9 cellular contexts compared by ENCODE assay signal in genomic region chr17:49224198-49224996, GRCh38. TPM values are rescaled to one million over a fixed set of nuclear protein-coding genes. Genes with fewer than 3 reads are reported as not detected.
A peak's percentile ranks its signal among the peaks of the same experiment; 100 is the strongest.
DNase-seq lines count a peak whose midpoint lies in the region; ATAC-seq and TF ChIP-seq lines count a peak whose summit lies in the region.
"Had no signal": no experiment of that assay in that cellular context is flagged by ENCODE, and none has a peak within 500 bp of the region (broad histone marks: within the 10 kb centered on the region; RNA-seq: fewer than 3 reads in every experiment).

No MANE protein-coding gene starts in this region.

- TF ChIP-seq POLR2A in adrenal gland (IDR thresholded peaks at IDR 0.05): no peak

- H3K4me3 Mint-ChIP-seq in activated T-helper 1 cell treated with anti-CD3 and anti-CD28 coated beads, Interleukin-12 subunit alpha, Interleukin-12 subunit beta, Interleukin-2, Interleukin-4 antibody, amounts not matched to agents 30 ng/mL and 10 ng/mL and 1 ng/mL, durations not matched to agents 14 hours and 24 hours and 36 hours: peak overlapping the region; percentile 39
- H3K4me3 Mint-ChIP-seq in stimulated activated naive B cell treated with anti-CD40 and anti-IgM and Interleukin-4, amounts not matched to agents 10 μg/mL and 1 μg/mL and 100 μg/mL, for 72 hours: peak overlapping the region; percentile 62 to 77

- peak; percentile 63 for DNase-seq in Right ventricle myocardium superior
- DNase-seq in right atrium auricular region (ENCODE audit: low spot score): no peak
- peak; percentile 48 for DNase-seq in activated T-helper 1 cell treated with anti-CD3 and anti-CD28 coated beads, Interleukin-12 subunit alpha, Interleukin-12 subunit beta, Interleukin-2, Interleukin-4 antibody, amounts not matched to agents 30 ng/mL and 10 ng/mL and 1 ng/mL, durations not matched to agents 14 hours and 24 hours and 36 hours (ENCODE audit: low spot score)
- DNase-seq in stimulated activated naive B cell treated with anti-CD40 and anti-IgM and Interleukin-4, amounts not matched to agents 10 μg/mL and 1 μg/mL and 100 μg/mL, for 72 hours: no peak
- no peak for DNase-seq in adrenal gland
- no peak for DNase-seq in AG08395 (ENCODE audit: low spot score)

- TF ChIP-seq CTCF in right atrium auricular region (IDR thresholded peaks at IDR 0.05): no peak
- no peak for TF ChIP-seq CTCF in adrenal gland (IDR thresholded peaks at IDR 0.05)

- no peaks in the 10 kb centered on the region for H3K9me3 Mint-ChIP-seq in activated T-helper 1 cell treated with anti-CD3 and anti-CD28 coated beads, Interleukin-12 subunit alpha, Interleukin-12 subunit beta, Interleukin-2, Interleukin-4 antibody, amounts not matched to agents 30 ng/mL and 10 ng/mL and 1 ng/mL, durations not matched to agents 14 hours and 24 hours and 36 hours
- H3K9me3 Mint-ChIP-seq in stimulated activated naive B cell treated with anti-CD40 and anti-IgM and Interleukin-4, amounts not matched to agents 10 μg/mL and 1 μg/mL and 100 μg/mL, for 72 hours: no peaks in the 10 kb centered on the region

- no peak overlapping the region for H3K27ac Mint-ChIP-seq in activated T-helper 1 cell treated with anti-CD3 and anti-CD28 coated beads, Interleukin-12 subunit alpha, Interleukin-12 subunit beta, Interleukin-2, Interleukin-4 antibody, amounts not matched to agents 30 ng/mL and 10 ng/mL and 1 ng/mL, durations not matched to agents 14 hours and 24 hours and 36 hours
- H3K27ac Mint-ChIP-seq in stimulated activated naive B cell treated with anti-CD40 and anti-IgM and Interleukin-4, amounts not matched to agents 10 μg/mL and 1 μg/mL and 100 μg/mL, for 72 hours: peak overlapping the region; percentile 65

- intact Hi-C loops in Right ventricle myocardium superior (cut with DNase I): no loop called here
- intact Hi-C loops in activated T-helper 1 cell treated with anti-CD3 and anti-CD28 coated beads, Interleukin-12 subunit alpha, Interleukin-12 subunit beta, Interleukin-2, Interleukin-4 antibody, amounts not matched to agents 30 ng/mL and 10 ng/mL and 1 ng/mL, durations not matched to agents 14 hours and 24 hours and 36 hours (cut with micrococcal nuclease): no loop called here
- intact Hi-C loops in adrenal gland (cut with DNase I): loop anchor here in 1 of 2 donors (5.0 kb wide), 1 partner anchor 42 kb away; no protein-coding TSS in a partner anchor

- peak; percentile 33 for ATAC-seq in Right ventricle myocardium superior (ENCODE audit: poor library complexity)
- peak; percentile 26 to 34 for ATAC-seq in stimulated activated naive B cell treated with anti-CD40 and anti-IgM and Interleukin-4, amounts not matched to agents 10 μg/mL and 1 μg/mL and 100 μg/mL, for 72 hours (replicated peaks)
- ATAC-seq in HG02678 (IDR thresholded peaks at IDR 0.05; ENCODE audit: unreplicated experiment): no peak

- no peaks in the 10 kb centered on the region for H3K9me3 ChIP-seq in right atrium auricular region
- no peaks in the 10 kb centered on the region for H3K9me3 ChIP-seq in iPS-18a (ENCODE audit: control insufficient read depth, low read depth, low read length)
- no peaks in the 10 kb centered on the region for H3K9me3 ChIP-seq in adrenal gland (replicated peaks in 1 of 3)

- H3K9ac ChIP-seq in iPS-18a (ENCODE audit: low read length): no peak overlapping the region

- peaks cover 27% of the 10 kb centered on the region for H3K36me3 Mint-ChIP-seq in activated T-helper 1 cell treated with anti-CD3 and anti-CD28 coated beads, Interleukin-12 subunit alpha, Interleukin-12 subunit beta, Interleukin-2, Interleukin-4 antibody, amounts not matched to agents 30 ng/mL and 10 ng/mL and 1 ng/mL, durations not matched to agents 14 hours and 24 hours and 36 hours (ENCODE audit: low read depth)
- H3K36me3 Mint-ChIP-seq in stimulated activated naive B cell treated with anti-CD40 and anti-IgM and Interleukin-4, amounts not matched to agents 10 μg/mL and 1 μg/mL and 100 μg/mL, for 72 hours: peaks cover 17 to 25% of the 10 kb centered on the region in 2 donors

- peaks cover 23% of the 10 kb centered on the region for H3K27me3 Mint-ChIP-seq in activated T-helper 1 cell treated with anti-CD3 and anti-CD28 coated beads, Interleukin-12 subunit alpha, Interleukin-12 subunit beta, Interleukin-2, Interleukin-4 antibody, amounts not matched to agents 30 ng/mL and 10 ng/mL and 1 ng/mL, durations not matched to agents 14 hours and 24 hours and 36 hours (ENCODE audit: insufficient read depth)
- H3K27me3 Mint-ChIP-seq in stimulated activated naive B cell treated with anti-CD40 and anti-IgM and Interleukin-4, amounts not matched to agents 10 μg/mL and 1 μg/mL and 100 μg/mL, for 72 hours: peaks cover 28 to 42% of the 10 kb centered on the region in 2 donors

- H3K27me3 ChIP-seq in right atrium auricular region (peaks cover 0 to 8% of the 10 kb centered on the region in 2 donors), iPS-18a (ENCODE audit: control insufficient read depth, insufficient read depth, low read length) (peaks cover 80% of the 10 kb centered on the region), adrenal gland (peaks cover 26% of the 10 kb centered on the region)

- H3K4me3 ChIP-seq in right atrium auricular region (peak overlapping the region in 1 of 2 donors; percentile 34), iPS-18a (ENCODE audit: low read length) (peak overlapping the region; percentile 59), adrenal gland (no peak overlapping the region)

- H3K4me1 Mint-ChIP-seq in activated T-helper 1 cell treated with anti-CD3 and anti-CD28 coated beads, Interleukin-12 subunit alpha, Interleukin-12 subunit beta, Interleukin-2, Interleukin-4 antibody, amounts not matched to agents 30 ng/mL and 10 ng/mL and 1 ng/mL, durations not matched to agents 14 hours and 24 hours and 36 hours (ENCODE audit: low read depth): peaks cover 40% of the 10 kb centered on the region
- H3K4me1 Mint-ChIP-seq in stimulated activated naive B cell treated with anti-CD40 and anti-IgM and Interleukin-4, amounts not matched to agents 10 μg/mL and 1 μg/mL and 100 μg/mL, for 72 hours: peaks cover 28 to 63% of the 10 kb centered on the region in 2 donors

- 1 to 10% (median 2%) methylated on average over 38 to 95 of the region's 95 CpGs for WGBS in adrenal gland, 4 donors

- peaks cover 0 to 28% of the 10 kb centered on the region in 2 donors for H3K4me1 ChIP-seq in right atrium auricular region
- peaks cover 5% of the 10 kb centered on the region for H3K4me1 ChIP-seq in iPS-18a (ENCODE audit: control insufficient read depth, low read depth, low read length)
- peaks cover 0 to 13% of the 10 kb centered on the region in 2 donors for H3K4me1 ChIP-seq in adrenal gland (replicated peaks in 1 of 2)

- H3K36me3 ChIP-seq in right atrium auricular region (no peaks in the 10 kb centered on the region), iPS-18a (ENCODE audit: control insufficient read depth, low read depth, low read length) (no peaks in the 10 kb centered on the region), adrenal gland (replicated peaks in 1 of 2) (no peaks in the 10 kb centered on the region)

- no peak overlapping the region for H3K27ac ChIP-seq in right atrium auricular region
- no peak overlapping the region for H3K27ac ChIP-seq in iPS-18a (ENCODE audit: low read length)
- H3K27ac ChIP-seq in adrenal gland: no peak overlapping the region

RNA-seq across cellular contexts. Expression of gene PHOSPHO1, which starts 6.2 kb away (rescaled TPM):
- 0.22 TPM for total RNA-seq in Right ventricle myocardium superior
- 1 to 10 TPM in 1 of 2 donors, under 1 TPM in 1; 0.56 to 2.2 TPM for total RNA-seq in right atrium auricular region
- total RNA-seq in activated T-helper 1 cell treated with anti-CD3 and anti-CD28 coated beads, Interleukin-12 subunit alpha, Interleukin-12 subunit beta, Interleukin-2, Interleukin-4 antibody, amounts not matched to agents 30 ng/mL and 10 ng/mL and 1 ng/mL, durations not matched to agents 14 hours and 24 hours and 36 hours: 0.37 TPM in 1 of 2 replicates, not detected in the other
- under 1 TPM in 4 of 8 donors, not detected in 4; 0.25 to 0.84 (median 0.60) TPM for total RNA-seq in adrenal gland
- under 1 TPM in 2 of 3 donors, not detected in 1; 0.56 to 0.61 TPM for polyA plus RNA-seq in adrenal gland

RNA-seq across cellular contexts. Expression of gene ABI3, which starts 13.9 kb away (rescaled TPM):
- total RNA-seq in Right ventricle myocardium superior: 5.5 TPM
- total RNA-seq in right atrium auricular region: 1 to 10 TPM; 6.7 to 8.2 TPM
- total RNA-seq in activated T-helper 1 cell treated with anti-CD3 and anti-CD28 coated beads, Interleukin-12 subunit alpha, Interleukin-12 subunit beta, Interleukin-2, Interleukin-4 antibody, amounts not matched to agents 30 ng/mL and 10 ng/mL and 1 ng/mL, durations not matched to agents 14 hours and 24 hours and 36 hours: 32.8 and 33.0 TPM in 2 replicates
- total RNA-seq in adrenal gland: 10 to 100 TPM; 10.4 to 39.9 (median 17.5) TPM
- polyA plus RNA-seq in adrenal gland: 10 to 100 TPM in 2 of 3 donors, 1 to 10 TPM in 1; 4.4 to 15.1 (median 13.0) TPM

RNA-seq across cellular contexts. Expression of gene GNGT2, which starts 14.0 kb away (rescaled TPM):
- total RNA-seq in Right ventricle myocardium superior: 2.1 TPM
- total RNA-seq in right atrium auricular region: 1 to 10 TPM in 1 of 2 donors, under 1 TPM in 1; 0.90 to 1.4 TPM
- total RNA-seq in activated T-helper 1 cell treated with anti-CD3 and anti-CD28 coated beads, Interleukin-12 subunit alpha, Interleukin-12 subunit beta, Interleukin-2, Interleukin-4 antibody, amounts not matched to agents 30 ng/mL and 10 ng/mL and 1 ng/mL, durations not matched to agents 14 hours and 24 hours and 36 hours: 16.5 and 18.4 TPM in 2 replicates
- total RNA-seq in adrenal gland: 10 to 100 TPM in 1 of 8 donors, 1 to 10 TPM in 7; 1.2 to 31.9 (median 3.4) TPM
- polyA plus RNA-seq in adrenal gland: 1 to 10 TPM; 3.2 to 6.5 (median 3.3) TPM
- total RNA-seq: Daoy had no signal

Comparison
In these comparisons a context has a peak if more than half of its experiments do, and no peak if none do; other contexts are left out.
1. DNase-seq: peak in Right ventricle myocardium superior (single experiment) and activated T-helper 1 cell treated with anti-CD3 and anti-CD28 coated beads, Interleukin-12 subunit alpha, Interleukin-12 subunit beta, Interleukin-2, Interleukin-4 antibody, amounts not matched to agents 30 ng/mL and 10 ng/mL and 1 ng/mL, durations not matched to agents 14 hours and 24 hours and 36 hours (single experiment); none in right atrium auricular region (single experiment), stimulated activated naive B cell treated with anti-CD40 and anti-IgM and Interleukin-4, amounts not matched to agents 10 μg/mL and 1 μg/mL and 100 μg/mL, for 72 hours (single experiment), adrenal gland (0 of 7) and AG08395 (single experiment).